Comparison of ENCODE assay signal across 21 cellular contexts in the genomic region with DNA sequence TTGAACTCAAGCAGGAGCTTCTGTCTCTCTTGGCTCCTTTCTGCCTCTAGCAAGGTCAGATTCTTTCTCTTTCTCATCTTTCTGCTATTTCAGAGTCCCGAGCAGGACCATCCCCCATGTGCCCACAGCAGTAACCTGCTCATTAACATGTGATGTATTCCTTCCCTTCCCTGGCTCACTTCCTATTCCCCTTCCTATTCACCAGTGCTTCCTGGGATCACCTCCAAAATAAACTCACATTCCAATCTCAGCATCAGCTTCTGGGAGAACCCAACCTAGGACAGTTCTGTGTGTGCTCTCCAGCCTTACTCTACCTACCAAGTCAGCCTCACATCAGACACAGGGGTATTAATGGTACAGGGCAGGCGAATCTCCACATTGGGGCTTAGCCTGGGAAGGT.
A peak's percentile ranks its signal among the peaks of the same experiment; 100 is the strongest.
DNase-seq lines count a peak whose midpoint lies in the region; ATAC-seq and TF ChIP-seq lines count a peak whose summit lies in the region.
"Had no signal": no experiment of that assay in that cellular context is flagged by ENCODE, and none has a peak within 500 bp of the region (broad histone marks: within the 10 kb centered on the region; RNA-seq: fewer than 3 reads in every experiment).

No MANE protein-coding gene starts in this region.

- no peak for TF ChIP-seq CTCF in C4-2B (conservative IDR thresholded peaks at IDR 0.05)
- no peak for TF ChIP-seq CTCF in LNCaP clone FGC (IDR thresholded peaks at IDR 0.05; ENCODE audit: control insufficient read depth, extremely low read depth, insufficient read depth)
- TF ChIP-seq CTCF in astrocyte of the spinal cord (IDR thresholded peaks at IDR 0.05; ENCODE audit: low read depth, low read length) = no peak
- no peak for TF ChIP-seq CTCF in thyroid gland (IDR thresholded peaks at IDR 0.05)

- H2BK15ac ChIP-seq in mesenchymal stem cell (ENCODE audit: low read depth, poor library complexity, severe bottlenecking) = no peak overlapping the region

- no peaks in the 10 kb centered on the region for H3K79me1 ChIP-seq in mesenchymal stem cell (replicated peaks; ENCODE audit: low read length, poor library complexity, severe bottlenecking)

- in situ Hi-C loops in astrocyte of the spinal cord (cut with HindIII; ENCODE audit: low sequenced_read_pairs) = no loop called here

- intact Hi-C loops in thyroid gland (cut with DNase I) = no loop called here

- TF ChIP-seq POLR2A in thyroid gland (IDR thresholded peaks at IDR 0.05) = no peak

- no peak for ATAC-seq in GM21737 (IDR thresholded peaks at IDR 0.05; ENCODE audit: unreplicated experiment)
- ATAC-seq: A549 had no signal

- no peak overlapping the region for H3K4me2 ChIP-seq in mesenchymal stem cell (ENCODE audit: low read length, poor library complexity, severe bottlenecking)
- H3K4me2 ChIP-seq: A549, BLaER1 had no signal

- no peak overlapping the region for H2BK5ac ChIP-seq in mesenchymal stem cell (ENCODE audit: low read depth, low read length, poor library complexity, severe bottlenecking)

- no peaks in the 10 kb centered on the region for H3K4me1 ChIP-seq in mesenchymal stem cell (ENCODE audit: control insufficient read depth, insufficient read depth, low read depth, low read length)
- no peaks in the 10 kb centered on the region for H3K4me1 ChIP-seq in thyroid gland
- H3K4me1 ChIP-seq: BLaER1 had no signal

- H2BK12ac ChIP-seq in mesenchymal stem cell (ENCODE audit: low read length in 2 of 2) = no peak overlapping the region

- H3K23ac ChIP-seq in mesenchymal stem cell (ENCODE audit: low read length in 2 of 2) = peak overlapping the region in 1 of 2 experiments; percentile 24

- no peak overlapping the region for H2AK5ac ChIP-seq in mesenchymal stem cell (ENCODE audit: low read length, severe bottlenecking)

- no peak overlapping the region for H3K4ac ChIP-seq in mesenchymal stem cell (ENCODE audit: low read depth in 1 of 2, low read length in 2 of 2)

- no peak overlapping the region for H4K8ac ChIP-seq in mesenchymal stem cell (ENCODE audit: low read length)

- H3K18ac ChIP-seq in mesenchymal stem cell (ENCODE audit: low read depth in 1 of 2, low read length in 2 of 2) = no peak overlapping the region

- H3K27ac ChIP-seq in C4-2B = peak overlapping the region; percentile 46; the same call in 1 of the 2 replicates
- H3K27ac ChIP-seq in mesenchymal stem cell (ENCODE audit: low read length, poor library complexity, severe bottlenecking) = no peak overlapping the region
- no peak overlapping the region for H3K27ac ChIP-seq in thyroid gland
- H3K27ac ChIP-seq: A549, BLaER1 had no signal

- H4K91ac ChIP-seq in mesenchymal stem cell (ENCODE audit: low read length) = peak overlapping the region; percentile 30

- no peak overlapping the region for H3K4me3 ChIP-seq in LNCaP clone FGC (ENCODE audit: low read depth, low read length)
- no peak overlapping the region for H3K4me3 ChIP-seq in astrocyte of the spinal cord (ENCODE audit: low read depth, low read length)
- no peak overlapping the region for H3K4me3 ChIP-seq in mesenchymal stem cell (ENCODE audit: insufficient read depth in 1 of 2, low read depth in 1 of 2, low read length in 2 of 2)
- no peak overlapping the region for H3K4me3 ChIP-seq in thyroid gland (replicated peaks in 1 of 3)
- H3K4me3 ChIP-seq: A549, BLaER1 had no signal

- no peak overlapping the region for H2BK120ac ChIP-seq in mesenchymal stem cell (ENCODE audit: low read depth, low read length)

- DNase-seq in LNCaP clone FGC (ENCODE audit: low read depth) (peak; percentile 63), astrocyte of the spinal cord (ENCODE audit: low read depth, low spot score) (peak; percentile 21), mesenchymal stem cell (no peak), NCI-H2029 treated with DMSO at 0.1 percent for 48 hours (lab: John Stamatoyannopoulos, UW) (no peak), thyroid gland (no peak), iPS-NIHi7 (ENCODE audit: extremely low spot score) (no peak)
- DNase-seq: CD4-positive, alpha-beta memory T cell; GDM1; Karpas-422; MM.1S; NCI-H1092; NCI-H1436 treated with DMSO at 0.1 percent for 48 hours; NCI-H1930; NCI-H226; NCI-H524; NCI-H774; NK-92 treated with Interleukin-12 subunit alpha and Interleukin-12 subunit beta, amount 100 ng/mL, for 24 hours had no signal

- peaks cover 5% of the 10 kb centered on the region for H3K9me3 ChIP-seq in mesenchymal stem cell (ENCODE audit: control insufficient read depth, low read length)
- H3K9me3 ChIP-seq in thyroid gland = no peaks in the 10 kb centered on the region
- H3K9me3 ChIP-seq: A549, BLaER1 had no signal

- H3K36me3 ChIP-seq in mesenchymal stem cell (ENCODE audit: control insufficient read depth in 1 of 2, insufficient read depth in 2 of 2, low read depth in 1 of 2, low read length in 2 of 2) (no peaks in the 10 kb centered on the region), thyroid gland (no peaks in the 10 kb centered on the region)
- H3K36me3 ChIP-seq: BLaER1 had no signal

- no peak overlapping the region for H3K9ac ChIP-seq in mesenchymal stem cell (ENCODE audit: low read length)
- H3K9ac ChIP-seq: BLaER1 had no signal

- no peak overlapping the region for H3K14ac ChIP-seq in mesenchymal stem cell (ENCODE audit: low read length in 2 of 2)

- WGBS in mesenchymal stem cell = 73% methylated on average over 2 of the region's 2 CpGs
- WGBS in thyroid gland, 2 donors = 72 to 85% methylated on average over 2 of the region's 2 CpGs

- H2AFZ ChIP-seq in mesenchymal stem cell (ENCODE audit: low read depth, low read length) = no peak overlapping the region

- H3K27me3 ChIP-seq in mesenchymal stem cell (ENCODE audit: control insufficient read depth in 1 of 2, insufficient read depth in 1 of 2, low read length in 2 of 2) = peaks cover 3 to 4% of the 10 kb centered on the region in 2 experiments
- H3K27me3 ChIP-seq in thyroid gland = no peaks in the 10 kb centered on the region
- H3K27me3 ChIP-seq: BLaER1 had no signal

Comparison
In these comparisons a context has a peak if more than half of its experiments do, and no peak if none do; other contexts are left out.
1. DNase-seq: peak in LNCaP clone FGC (single experiment) and astrocyte of the spinal cord (single experiment); none in mesenchymal stem cell (single experiment), NCI-H2029 treated with DMSO at 0.1 percent for 48 hours (single experiment), thyroid gland (0 of 2) and iPS-NIHi7 (single experiment).